13 cellular contexts compared by ENCODE assay signal in genomic region chr12:5614206-5614605, GRCh38.
DNase-seq lines count a peak whose midpoint lies in the region; ATAC-seq lines count a peak whose summit lies in the region.
"Had no signal": no experiment of that assay in that cellular context is flagged by ENCODE, and none has a peak within 500 bp of the region (broad histone marks: within the 10 kb centered on the region; RNA-seq: fewer than 3 reads in every experiment).

No MANE protein-coding gene starts in this region.

- ATAC-seq in HG02759 (IDR thresholded peaks at IDR 0.05; ENCODE audit: unreplicated experiment) = no peak

- DNase-seq in Daoy (ENCODE audit: low read depth) = peak; percentile 32
- peak; percentile 12 for DNase-seq in HS-27A (ENCODE audit: low read depth)
- DNase-seq in RKO (ENCODE audit: low spot score) = peak; percentile 2
- DNase-seq in renal cortical epithelial cell (ENCODE audit: low read depth) = peak; percentile 3
- DNase-seq in iPS-NIHi7 (ENCODE audit: extremely low spot score) = no peak
- no peak for DNase-seq in COLO829 (ENCODE audit: low spot score)
- DNase-seq: 8988T; AML-193; CD8-positive, alpha-beta memory T cell; DMS53; GDM1; GOT3 had no signal

Comparison
In these comparisons a context has a peak if more than half of its experiments do, and no peak if none do; other contexts are left out.
1. DNase-seq: peak in Daoy (single experiment), HS-27A (single experiment), RKO (single experiment) and renal cortical epithelial cell (single experiment); none in iPS-NIHi7 (single experiment) and COLO829 (single experiment).